ENCODE assay signal across 9 cellular contexts in genomic region chr14:68363841-68364711, GRCh38.
DNase-seq lines count a peak whose midpoint lies in the region; ATAC-seq and TF ChIP-seq lines count a peak whose summit lies in the region.
"Had no signal": no experiment of that assay in that cellular context is flagged by ENCODE, and none has a peak within 500 bp of the region (broad histone marks: within the 10 kb centered on the region; RNA-seq: fewer than 3 reads in every experiment).

No MANE protein-coding gene starts in this region.

- peaks cover 49% of the 10 kb centered on the region for H3K4me1 Mint-ChIP-seq in activated naive CD4-positive, alpha-beta T cell treated with anti-CD3 and anti-CD28 coated beads for 36 hours (ENCODE audit: low read depth)

- H3K9me3 Mint-ChIP-seq in activated naive CD4-positive, alpha-beta T cell treated with anti-CD3 and anti-CD28 coated beads for 36 hours, result no peaks in the 10 kb centered on the region

- H3K9ac ChIP-seq in smooth muscle cell (ENCODE audit: low read depth), result peak overlapping the region; percentile 83

- peak overlapping the region; percentile 2 for H3K4me3 ChIP-seq in choroid plexus epithelial cell (ENCODE audit: low read depth, low read length)
- H3K4me3 ChIP-seq in left lung, result no peak overlapping the region
- H3K4me3 ChIP-seq in smooth muscle cell, result no peak overlapping the region

- no peak overlapping the region for H3K4me3 Mint-ChIP-seq in activated naive CD4-positive, alpha-beta T cell treated with anti-CD3 and anti-CD28 coated beads for 36 hours

- TF ChIP-seq CTCF in choroid plexus epithelial cell (conservative IDR thresholded peaks at IDR 0.05; ENCODE audit: low read depth, low read length) (no peak), left lung (IDR thresholded peaks at IDR 0.05) (no peak), smooth muscle cell (IDR thresholded peaks at IDR 0.05; ENCODE audit: borderline replicate concordance, insufficient read depth, poor library complexity, severe bottlenecking) (no peak)

- no peaks in the 10 kb centered on the region for H4K20me1 ChIP-seq in smooth muscle cell (ENCODE audit: low read depth)

- H3K4me1 ChIP-seq in left lung, result peaks cover 7 to 64% of the 10 kb centered on the region in 2 donors
- peaks cover 66% of the 10 kb centered on the region for H3K4me1 ChIP-seq in smooth muscle cell (ENCODE audit: low read depth)

- CTCF ChIA-PET in activated naive CD4-positive, alpha-beta T cell treated with anti-CD3 and anti-CD28 coated beads for 36 hours (lab: Charles Lee), result interaction anchor here (0.6 kb wide), 1 partner anchor 103 kb away, joined by 3 read pairs; no protein-coding TSS in a partner anchor

- intact Hi-C loops in left lung (cut with DNase I), result no loop called here
- intact Hi-C loops in activated naive CD4-positive, alpha-beta T cell treated with anti-CD3 and anti-CD28 coated beads for 36 hours (cut with micrococcal nuclease), result loop anchor here (5.0 kb wide), 1 partner anchor 112 kb away; no protein-coding TSS in a partner anchor

- H3K27me3 ChIP-seq in left lung (no peaks in the 10 kb centered on the region), smooth muscle cell (ENCODE audit: low read depth) (no peaks in the 10 kb centered on the region)

- H3K4me2 ChIP-seq in smooth muscle cell, result peak overlapping the region; percentile 77

- DNase-seq in HT1080 (ENCODE audit: low read depth) (peak; percentile 17), choroid plexus epithelial cell (ENCODE audit: low read depth) (peak; percentile 72), left lung (peak; percentile 69 to 87), smooth muscle cell (lab: John Stamatoyannopoulos, UW; ENCODE audit: unreplicated experiment) (peak; percentile 16), T-helper 9 cell (no peak)
- DNase-seq in stimulated activated CD4-positive, alpha-beta T cell treated with anti-CD3 and anti-CD28 coated beads, Interleukin-12 subunit alpha, Interleukin-12 subunit beta, amount 100 ng/mL, for 4 hours, result no peak
- DNase-seq in activated naive CD4-positive, alpha-beta T cell treated with anti-CD3 and anti-CD28 coated beads for 36 hours, result no peak
- DNase-seq: stimulated activated CD4-positive, alpha-beta T cell treated with anti-CD3 and anti-CD28 coated beads, Interleukin-2, amount 100 ng/mL, for 24 hours had no signal

- peak overlapping the region; percentile 74 for H3K27ac ChIP-seq in left lung
- peak overlapping the region; percentile 98 for H3K27ac ChIP-seq in smooth muscle cell (ENCODE audit: low read depth)

- H3K9me3 ChIP-seq in left lung (no peaks in the 10 kb centered on the region), smooth muscle cell (replicated peaks; ENCODE audit: low read depth) (no peaks in the 10 kb centered on the region)

- no peaks in the 10 kb centered on the region for H3K36me3 Mint-ChIP-seq in activated naive CD4-positive, alpha-beta T cell treated with anti-CD3 and anti-CD28 coated beads for 36 hours (ENCODE audit: low read depth)

- no peak overlapping the region for H3K27ac Mint-ChIP-seq in activated naive CD4-positive, alpha-beta T cell treated with anti-CD3 and anti-CD28 coated beads for 36 hours

- ATAC-seq in left lung (no peak), GM18502 (IDR thresholded peaks at IDR 0.05; ENCODE audit: poor library complexity, unreplicated experiment) (no peak)

- H3K36me3 ChIP-seq in left lung, result no peaks in the 10 kb centered on the region
- H3K36me3 ChIP-seq in smooth muscle cell (ENCODE audit: low read depth), result no peaks in the 10 kb centered on the region

- H3K79me2 ChIP-seq in smooth muscle cell (ENCODE audit: low read depth), result no peaks in the 10 kb centered on the region

- H3F3A ChIP-seq in smooth muscle cell (ENCODE audit: low read depth), result peaks cover 20% of the 10 kb centered on the region

- H2AFZ ChIP-seq in smooth muscle cell (ENCODE audit: low read depth), result peak overlapping the region; percentile 81

- no peaks in the 10 kb centered on the region for H3K27me3 Mint-ChIP-seq in activated naive CD4-positive, alpha-beta T cell treated with anti-CD3 and anti-CD28 coated beads for 36 hours (ENCODE audit: low read depth)

- WGBS in smooth muscle cell (ENCODE audit: low lambda C conversion rate), result 23% methylated on average over 31 of the region's 34 CpGs

Comparison
In these comparisons a context has a peak if more than half of its experiments do, and no peak if none do; other contexts are left out.
1. DNase-seq: peak in HT1080 (single experiment), choroid plexus epithelial cell (single experiment), left lung (2 of 2) and smooth muscle cell (single experiment); none in T-helper 9 cell (single experiment), stimulated activated CD4-positive, alpha-beta T cell treated with anti-CD3 and anti-CD28 coated beads, Interleukin-12 subunit alpha, Interleukin-12 subunit beta, amount 100 ng/mL, for 4 hours (single experiment) and activated naive CD4-positive, alpha-beta T cell treated with anti-CD3 and anti-CD28 coated beads for 36 hours (single experiment).